In genomic region chr1:2347409-2347785, GRCh38 we compare ENCODE assay signal across 20 cellular contexts. TPM values are rescaled to one million over a fixed set of nuclear protein-coding genes. Genes with fewer than 3 reads are reported as not detected.
DNase-seq lines count a peak whose midpoint lies in the region; ATAC-seq and TF ChIP-seq lines count a peak whose summit lies in the region.
"Had no signal": no experiment of that assay in that cellular context is flagged by ENCODE, and none has a peak within 500 bp of the region (broad histone marks: within the 10 kb centered on the region; RNA-seq: fewer than 3 reads in every experiment).

No MANE protein-coding gene starts in this region.

- 80 to 92% (median 89%) methylated on average over 7 to 13 of the region's 13 CpGs for WGBS in spleen, 5 donors

- H3K4me1 Mint-ChIP-seq in glutamatergic neuron (ENCODE audit: low read depth, unreplicated experiment) (peaks cover 8% of the 10 kb centered on the region), nephron (peaks cover 19% of the 10 kb centered on the region), Caco-2 (ENCODE audit: low read depth, unreplicated experiment) (no peaks in the 10 kb centered on the region)
- H3K4me1 Mint-ChIP-seq: CD4-positive, alpha-beta memory T cell; IgD-negative memory B cell had no signal

- H3K4me3 Mint-ChIP-seq in glutamatergic neuron (ENCODE audit: unreplicated experiment), result no peak overlapping the region
- H3K4me3 Mint-ChIP-seq in nephron, result no peak overlapping the region
- H3K4me3 Mint-ChIP-seq in Caco-2 (ENCODE audit: unreplicated experiment), result no peak overlapping the region
- H3K4me3 Mint-ChIP-seq: CD4-positive, alpha-beta memory T cell; H9; IgD-negative memory B cell had no signal

- H3K4me1 ChIP-seq in spleen (no peaks in the 10 kb centered on the region), Caco-2 (no peaks in the 10 kb centered on the region)

- TF ChIP-seq POLR2A in spleen (IDR thresholded peaks at IDR 0.05), result no peak

- H3K36me3 ChIP-seq in spleen (no peaks in the 10 kb centered on the region), Caco-2 (ENCODE audit: control insufficient read depth, insufficient read depth, low read length) (no peaks in the 10 kb centered on the region)

- no TSS peak for BruUV-seq in Caco-2 (replicated peaks; lab: Mats Ljungman, UMichigan)

- no peak overlapping the region for H3K27ac ChIP-seq in spleen

- TF ChIP-seq CTCF in glutamatergic neuron (IDR thresholded peaks at IDR 0.05; ENCODE audit: partially characterized antibody, unreplicated experiment), result no peak
- TF ChIP-seq CTCF in nephron (IDR thresholded peaks at IDR 0.05; ENCODE audit: unreplicated experiment in 3 of 3), result no peak
- TF ChIP-seq CTCF in spleen (IDR thresholded peaks at IDR 0.05 in 8 of 11, conservative IDR thresholded peaks at IDR 0.05 in 3 of 11), result no peak
- TF ChIP-seq CTCF in Caco-2 (IDR thresholded peaks at IDR 0.05; ENCODE audit: insufficient read depth in 1 of 2, low read depth in 1 of 2, low read length in 1 of 2, severe bottlenecking in 1 of 2, unreplicated experiment in 1 of 2), result no peak

- POLR2A ChIA-PET in Caco-2 (lab: Charles Lee), result no interaction called here

- H3K9me3 ChIP-seq in spleen (no peaks in the 10 kb centered on the region), Caco-2 (no peaks in the 10 kb centered on the region)

- H3K27me3 Mint-ChIP-seq in glutamatergic neuron (ENCODE audit: unreplicated experiment), result peaks cover 5% of the 10 kb centered on the region
- peaks cover 5% of the 10 kb centered on the region for H3K27me3 Mint-ChIP-seq in nephron (ENCODE audit: low read depth)
- peaks cover 2% of the 10 kb centered on the region for H3K27me3 Mint-ChIP-seq in Caco-2 (ENCODE audit: insufficient read depth, unreplicated experiment)
- H3K27me3 Mint-ChIP-seq: CD4-positive, alpha-beta memory T cell; IgD-negative memory B cell had no signal

- peak; percentile 7 for DNase-seq in activated naive CD4-positive, alpha-beta T cell treated with anti-CD3 and anti-CD28 coated beads, Interleukin-2, amount 50 U/mL, for 16 hours
- DNase-seq in activated naive CD4-positive, alpha-beta T cell treated with anti-CD3 and anti-CD28 coated beads, Interleukin-2, amount 50 U/mL, for 72 hours (ENCODE audit: low spot score in 2 of 2), result no peak
- DNase-seq in glutamatergic neuron, result peak; percentile 12
- peak; percentile 46 for DNase-seq in spleen
- no peak for DNase-seq in Caco-2
- no peak for DNase-seq in NCI-H526 treated with DMSO at 0.1 percent for 48 hours (lab: John Stamatoyannopoulos, UW)
- DNase-seq in NCI-H1048 (lab: John Stamatoyannopoulos, UW), result no peak
- DNase-seq: Calu3; CD4-positive, alpha-beta memory T cell; GF-D8; H9; Karpas-422; NCI-H1092; NCI-H1436 treated with DMSO at 0.1 percent for 48 hours; NCI-H2029; NCI-H2171; NCI-H446 had no signal

- H3K27ac Mint-ChIP-seq in activated naive CD4-positive, alpha-beta T cell treated with anti-CD3 and anti-CD28 coated beads, Interleukin-2, amount 50 U/mL, for 72 hours, result no peak overlapping the region
- no peak overlapping the region for H3K27ac Mint-ChIP-seq in glutamatergic neuron (ENCODE audit: unreplicated experiment)
- H3K27ac Mint-ChIP-seq in nephron, result peak overlapping the region; percentile 51 to 83 (median 66)
- no peak overlapping the region for H3K27ac Mint-ChIP-seq in Caco-2 (ENCODE audit: unreplicated experiment)
- H3K27ac Mint-ChIP-seq: CD4-positive, alpha-beta memory T cell; IgD-negative memory B cell had no signal

- no peaks in the 10 kb centered on the region for H3K9me3 Mint-ChIP-seq in activated naive CD4-positive, alpha-beta T cell treated with anti-CD3 and anti-CD28 coated beads, Interleukin-2, amount 50 U/mL, for 72 hours
- peaks cover 4% of the 10 kb centered on the region for H3K9me3 Mint-ChIP-seq in glutamatergic neuron (ENCODE audit: unreplicated experiment)
- no peaks in the 10 kb centered on the region for H3K9me3 Mint-ChIP-seq in nephron
- H3K9me3 Mint-ChIP-seq in Caco-2 (ENCODE audit: unreplicated experiment), result no peaks in the 10 kb centered on the region
- H3K9me3 Mint-ChIP-seq: CD4-positive, alpha-beta memory T cell; H9; IgD-negative memory B cell had no signal

- no peaks in the 10 kb centered on the region for H3K36me3 Mint-ChIP-seq in activated naive CD4-positive, alpha-beta T cell treated with anti-CD3 and anti-CD28 coated beads, Interleukin-2, amount 50 U/mL, for 72 hours
- no peaks in the 10 kb centered on the region for H3K36me3 Mint-ChIP-seq in glutamatergic neuron (ENCODE audit: unreplicated experiment)
- no peaks in the 10 kb centered on the region for H3K36me3 Mint-ChIP-seq in nephron (ENCODE audit: low read depth)
- H3K36me3 Mint-ChIP-seq in Caco-2 (ENCODE audit: insufficient read depth, unreplicated experiment), result no peaks in the 10 kb centered on the region
- H3K36me3 Mint-ChIP-seq: CD4-positive, alpha-beta memory T cell; IgD-negative memory B cell had no signal

- CTCF ChIA-PET in Caco-2 (lab: Charles Lee), result no interaction called here

- intact Hi-C loops in spleen (cut with DNase I; ENCODE audit: low total_unique reads) (no loop called here), Caco-2 (cut with micrococcal nuclease; ENCODE audit: unreplicated experiment) (no loop called here)

- H3K4me3 ChIP-seq in spleen (no peak overlapping the region), Caco-2 (ENCODE audit: low read depth, low read length) (no peak overlapping the region)

- ATAC-seq in activated naive CD4-positive, alpha-beta T cell treated with anti-CD3 and anti-CD28 coated beads, Interleukin-2, amount 50 U/mL, for 72 hours, result no peak
- ATAC-seq: Panc1 had no signal

- H3K27me3 ChIP-seq in spleen (replicated peaks in 1 of 7) (no peaks in the 10 kb centered on the region), Caco-2 (replicated peaks; ENCODE audit: control insufficient read depth, insufficient read depth, low read length) (no peaks in the 10 kb centered on the region)

RNA-seq across cellular contexts. Expression of gene MORN1, which starts 44.0 kb away (rescaled TPM):
- 1 to 10 TPM; 2.0 to 5.7 TPM for total RNA-seq in activated naive CD4-positive, alpha-beta T cell treated with anti-CD3 and anti-CD28 coated beads, Interleukin-2, amount 50 U/mL, for 72 hours
- total RNA-seq in glutamatergic neuron (ENCODE audit: unreplicated experiment) (10.8 TPM), spleen (10 to 100 TPM in 2 of 7 donors, 1 to 10 TPM in 5; 5.9 to 13.5 (median 8.4) TPM), Caco-2 (2022) (8.6 and 9.1 TPM in 2 replicates)
- polyA plus RNA-seq in spleen, result 1 to 10 TPM; 1.9 to 5.8 (median 2.2) TPM

RNA-seq across cellular contexts. Expression of gene RER1, which starts 44.2 kb away (rescaled TPM):
- 100 to 1,000 TPM; 102 to 135 TPM for total RNA-seq in activated naive CD4-positive, alpha-beta T cell treated with anti-CD3 and anti-CD28 coated beads, Interleukin-2, amount 50 U/mL, for 72 hours
- total RNA-seq in glutamatergic neuron (ENCODE audit: unreplicated experiment) (93.0 TPM), spleen (100 to 1,000 TPM in 3 of 7 donors, 10 to 100 TPM in 4; 70.1 to 131 (median 91.8) TPM), Caco-2 (2022) (136 and 141 TPM in 2 replicates)
- polyA plus RNA-seq in spleen, result 10 to 100 TPM; 51.1 to 77.0 (median 68.7) TPM

Comparison
In these comparisons a context has a peak if more than half of its experiments do, and no peak if none do; other contexts are left out.
1. DNase-seq: peak in activated naive CD4-positive, alpha-beta T cell treated with anti-CD3 and anti-CD28 coated beads, Interleukin-2, amount 50 U/mL, for 16 hours (single experiment), glutamatergic neuron (single experiment) and spleen (single experiment); none in activated naive CD4-positive, alpha-beta T cell treated with anti-CD3 and anti-CD28 coated beads, Interleukin-2, amount 50 U/mL, for 72 hours (0 of 2), Caco-2 (0 of 2), NCI-H526 treated with DMSO at 0.1 percent for 48 hours (single experiment) and NCI-H1048 (single experiment).
2. H3K27ac Mint-ChIP-seq: peak in nephron (3 of 3); none in activated naive CD4-positive, alpha-beta T cell treated with anti-CD3 and anti-CD28 coated beads, Interleukin-2, amount 50 U/mL, for 72 hours (0 of 2), glutamatergic neuron (single experiment) and Caco-2 (single experiment).